ENCODE assay signal across 8 cellular contexts in genomic region chr12:68863886-68864454, GRCh38. TPM values are rescaled to one million over a fixed set of nuclear protein-coding genes. Genes with fewer than 3 reads are reported as not detected.
DNase-seq lines count a peak whose midpoint lies in the region; ATAC-seq and TF ChIP-seq lines count a peak whose summit lies in the region.
"Not testable (repeated sequence)": the region's sequence is repeated elsewhere in the genome, so short reads cannot be mapped to it uniquely, and the experiment has no call there.

No MANE protein-coding gene starts in this region.

- not testable (repeated sequence) for H3K27me3 ChIP-seq in colonic mucosa

- not testable (repeated sequence) for H3K9me3 Mint-ChIP-seq in stimulated activated effector memory CD8-positive, alpha-beta T cell treated with anti-CD3 and anti-CD28 coated beads, Interleukin-12 subunit alpha, Interleukin-12 subunit beta, amount 100 ng/mL, for 72 hours

- peak; percentile 41 for TF ChIP-seq CTCF in colonic mucosa (IDR thresholded peaks at IDR 0.05)

- not testable (repeated sequence) for H3K27ac ChIP-seq in colonic mucosa

- not testable (repeated sequence) for H3K9me3 ChIP-seq in colonic mucosa

- intact Hi-C loops in colonic mucosa (cut with DNase I): not testable (repeated sequence)
- intact Hi-C loops in left colon (cut with DNase I, micrococcal nuclease): loop anchor here in 1 of 2 donors (10.0 kb wide), 1 partner anchor 201 kb away; no protein-coding TSS in a partner anchor

- H3K4me1 Mint-ChIP-seq in stimulated activated effector memory CD8-positive, alpha-beta T cell treated with anti-CD3 and anti-CD28 coated beads, Interleukin-12 subunit alpha, Interleukin-12 subunit beta, amount 100 ng/mL, for 72 hours: not testable (repeated sequence)

- not testable (repeated sequence) for H3K36me3 ChIP-seq in colonic mucosa

- peak; percentile 61 for ATAC-seq in GM19452 (IDR thresholded peaks at IDR 0.05; ENCODE audit: unreplicated experiment)
- peak; percentile 70 for ATAC-seq in left colon
- peak; percentile 50 for ATAC-seq in stimulated activated effector memory CD8-positive, alpha-beta T cell treated with anti-CD3 and anti-CD28 coated beads, Interleukin-12 subunit alpha, Interleukin-12 subunit beta, amount 100 ng/mL, for 72 hours

- H3K27ac Mint-ChIP-seq in stimulated activated effector memory CD8-positive, alpha-beta T cell treated with anti-CD3 and anti-CD28 coated beads, Interleukin-12 subunit alpha, Interleukin-12 subunit beta, amount 100 ng/mL, for 72 hours: not testable (repeated sequence)

- H3K4me1 ChIP-seq in colonic mucosa: not testable (repeated sequence)

- H3K4me3 ChIP-seq in colonic mucosa: not testable (repeated sequence)

- H3K36me3 Mint-ChIP-seq in stimulated activated effector memory CD8-positive, alpha-beta T cell treated with anti-CD3 and anti-CD28 coated beads, Interleukin-12 subunit alpha, Interleukin-12 subunit beta, amount 100 ng/mL, for 72 hours: not testable (repeated sequence)

- H3K9ac ChIP-seq in colonic mucosa (ENCODE audit: low read depth in 2 of 2, low read length in 2 of 2): not testable (repeated sequence)

- not testable (repeated sequence) for H3K4me3 Mint-ChIP-seq in stimulated activated effector memory CD8-positive, alpha-beta T cell treated with anti-CD3 and anti-CD28 coated beads, Interleukin-12 subunit alpha, Interleukin-12 subunit beta, amount 100 ng/mL, for 72 hours

- DNase-seq in COR-L47 (lab: John Stamatoyannopoulos, UW) (peak; percentile 62), HT1080 (ENCODE audit: low read depth) (peak; percentile 67), NCI-H2227 treated with DMSO at 0.1 percent for 48 hours (lab: John Stamatoyannopoulos, UW) (peak; percentile 5), T1000 (lab: John Stamatoyannopoulos, UW) (peak; percentile 97), colonic mucosa (peak; percentile 25)
- not testable (repeated sequence) for DNase-seq in left colon; stimulated activated effector memory CD8-positive, alpha-beta T cell treated with anti-CD3 and anti-CD28 coated beads, Interleukin-12 subunit alpha, Interleukin-12 subunit beta, amount 100 ng/mL, for 72 hours (ENCODE audit: low spot score in 2 of 2)

RNA-seq across cellular contexts. Expression of gene MDM2, which starts 56.0 kb away (rescaled TPM):
- 113 and 135 TPM in 2 replicates for total RNA-seq in HT1080 (2014; rRNA removed; shearing (Covaris generic))
- 96.8 and 133 TPM in 2 replicates for polyA plus RNA-seq in HT1080 (2015; cell fraction: cytosol; rRNA removed)
- polyA plus RNA-seq in HT1080 (2015; cell fraction: nucleus; rRNA removed): 256 and 307 TPM in 2 replicates
- total RNA-seq in colonic mucosa: 100 to 1,000 TPM in 1 of 2 donors, 10 to 100 TPM in 1; 94.8 to 107 TPM
- 10 to 100 TPM; 80.2 to 94.7 TPM for total RNA-seq in left colon
